8 cellular contexts compared by ENCODE assay signal in the genomic region with DNA sequence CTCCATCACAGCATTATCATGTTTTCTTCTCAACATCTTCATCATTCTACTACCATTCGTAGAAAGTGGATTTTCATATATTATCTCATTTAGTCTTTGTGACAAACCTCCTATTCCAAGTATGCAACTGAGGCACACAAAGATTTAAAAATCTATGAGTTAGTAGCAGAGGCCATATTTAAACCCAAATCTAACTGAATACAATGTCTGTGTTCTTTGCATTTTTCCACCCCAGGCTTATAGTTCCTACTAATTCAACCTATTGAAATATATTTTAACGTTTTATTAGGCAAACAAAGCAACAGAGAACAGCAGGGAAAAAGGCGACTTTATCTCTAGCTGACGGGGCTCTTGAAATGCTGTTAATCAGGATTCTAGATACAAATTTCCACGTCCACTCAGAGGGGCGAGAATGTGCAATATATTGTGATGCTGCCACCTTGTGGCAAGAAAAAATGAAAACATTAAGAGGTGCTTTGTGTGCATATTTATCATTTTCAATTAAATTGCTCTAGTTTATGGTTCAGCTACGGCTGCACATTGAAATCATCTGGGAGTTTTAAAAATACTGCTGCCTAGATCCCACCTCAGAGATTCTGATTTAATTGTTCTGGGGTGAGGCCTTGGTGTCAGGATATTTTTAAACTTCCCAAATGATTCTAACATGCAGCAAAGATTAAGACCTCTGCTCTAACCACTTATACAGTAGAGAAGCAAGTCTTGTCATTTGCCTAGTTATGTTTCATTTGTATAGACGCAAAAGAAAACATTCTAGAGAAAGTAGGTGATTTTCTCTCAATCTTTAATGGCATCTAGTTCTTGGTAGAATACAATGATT.
DNase-seq lines count a peak whose midpoint lies in the region; ATAC-seq, FAIRE-seq and TF ChIP-seq lines count a peak whose summit lies in the region.

No MANE protein-coding gene starts in this region.

- H3K27me3 ChIP-seq in cardiac muscle cell, result no peaks in the 10 kb centered on the region
- H3K27me3 ChIP-seq in ascending aorta, result no peaks in the 10 kb centered on the region
- no peaks in the 10 kb centered on the region for H3K27me3 ChIP-seq in tibial artery

- H3K9me3 ChIP-seq in cardiac muscle cell (ENCODE audit: low read depth) (no peaks in the 10 kb centered on the region), ascending aorta (no peaks in the 10 kb centered on the region), tibial artery (no peaks in the 10 kb centered on the region)

- intact Hi-C loops in Right ventricle myocardium inferior (cut with DNase I) (loop anchor here (2.0 to 5.0 kb wide), 5 partner anchors 72 to 957 kb away; no protein-coding TSS in a partner anchor), ascending aorta (cut with DNase I) (loop anchor here (2.0 to 10.0 kb wide), 5 partner anchors 75 to 959 kb away; no protein-coding TSS in a partner anchor), tibial artery (cut with DNase I; ENCODE audit: low total_unique reads) (loop anchor here (10.0 kb wide), 1 partner anchor 959 kb away; no protein-coding TSS in a partner anchor)

- peak; percentile 67 to 79 for DNase-seq in cardiac muscle cell (ENCODE audit: low read depth in 1 of 2, low spot score in 1 of 2)
- no peak for DNase-seq in Right ventricle myocardium inferior (ENCODE audit: missing footprints)
- DNase-seq in NCI-H345 (lab: John Stamatoyannopoulos, UW), result peak; percentile 26
- peak in 1 of 2 donors; percentile 68 for DNase-seq in ascending aorta (ENCODE audit: low spot score in 2 of 2)
- DNase-seq in tibial artery, result no peak
- no peak for DNase-seq in NK-92 treated with Interleukin-12 subunit alpha and Interleukin-12 subunit beta, amount 100 ng/mL, for 24 hours (lab: John Stamatoyannopoulos, UW)

- ATAC-seq in Right ventricle myocardium inferior, result no peak
- ATAC-seq in HG02884 (IDR thresholded peaks at IDR 0.05; ENCODE audit: unreplicated experiment), result peak; percentile 78

- H3K36me3 ChIP-seq in cardiac muscle cell (no peaks in the 10 kb centered on the region), ascending aorta (no peaks in the 10 kb centered on the region), tibial artery (no peaks in the 10 kb centered on the region)

- H3K4me1 ChIP-seq in cardiac muscle cell (ENCODE audit: low read depth) (peaks cover 6% of the 10 kb centered on the region), ascending aorta (no peaks in the 10 kb centered on the region), tibial artery (peaks cover 0 to 5% (median 0%) of the 10 kb centered on the region in 4 donors)

- H3K4me3 ChIP-seq in cardiac muscle cell (no peak overlapping the region), ascending aorta (peak overlapping the region in 1 of 2 donors; percentile 16), tibial artery (no peak overlapping the region)

- peak; percentile 51 for TF ChIP-seq CTCF in cardiac muscle cell (IDR thresholded peaks at IDR 0.05; ENCODE audit: low read depth, low read length)
- peak; percentile 57 to 72 (median 57) for TF ChIP-seq CTCF in ascending aorta (IDR thresholded peaks at IDR 0.05)
- peak; percentile 58 to 64 for TF ChIP-seq CTCF in tibial artery (IDR thresholded peaks at IDR 0.05)

- peak; percentile 97 for FAIRE-seq in islet of Langerhans (lab: Jason Lieb, UNC)

- no peak overlapping the region for H3K27ac ChIP-seq in cardiac muscle cell
- H3K27ac ChIP-seq in ascending aorta, result no peak overlapping the region
- no peak overlapping the region for H3K27ac ChIP-seq in tibial artery

Comparison
In these comparisons a context has a peak if more than half of its experiments do, and no peak if none do; other contexts are left out.
1. DNase-seq: peak in cardiac muscle cell (2 of 2) and NCI-H345 (single experiment); none in Right ventricle myocardium inferior (single experiment), tibial artery (0 of 2) and NK-92 treated with Interleukin-12 subunit alpha and Interleukin-12 subunit beta, amount 100 ng/mL, for 24 hours (single experiment).
2. Peak in every context shown above with its lines, with median percentiles within 50 percentile points of each other: CTCF ChIP-seq.